Comparison of ENCODE assay signal across 10 cellular contexts in the genomic region with DNA sequence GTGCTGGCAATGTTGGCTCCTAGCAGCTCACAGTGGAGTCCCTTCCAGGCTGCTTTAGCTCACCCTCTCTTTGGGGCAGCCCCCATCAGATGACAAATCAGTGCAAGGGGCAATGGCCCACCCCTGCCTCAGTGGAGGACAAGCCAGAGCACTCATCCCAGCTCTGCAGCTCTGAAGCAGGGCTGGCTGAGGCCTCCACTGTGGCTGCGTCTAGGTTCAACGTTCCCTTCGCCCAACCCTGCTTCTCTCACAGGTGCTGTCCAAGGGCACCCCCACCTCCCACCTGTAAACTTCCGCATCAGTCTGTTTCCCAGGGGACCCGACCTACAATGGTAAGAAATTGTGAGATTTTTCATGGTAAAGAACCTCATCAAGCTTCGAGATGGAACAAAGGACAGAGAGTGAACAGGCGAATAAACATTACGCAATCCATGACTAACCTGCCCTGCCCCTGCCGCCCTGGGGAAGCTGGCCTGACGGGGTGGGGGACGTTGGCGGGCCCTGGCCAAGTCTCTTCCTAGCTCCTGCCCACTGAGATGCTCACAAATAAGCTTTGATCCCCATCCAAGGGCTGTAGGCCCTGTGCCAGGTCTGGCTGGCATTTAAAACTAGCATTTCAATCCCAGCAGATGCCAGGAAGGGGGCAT. TPM values are rescaled to one million over a fixed set of nuclear protein-coding genes. Genes with fewer than 3 reads are reported as not detected.
A peak's percentile ranks its signal among the peaks of the same experiment; 100 is the strongest.
DNase-seq lines count a peak whose midpoint lies in the region; ATAC-seq and TF ChIP-seq lines count a peak whose summit lies in the region.
"Had no signal": no experiment of that assay in that cellular context is flagged by ENCODE, and none has a peak within 500 bp of the region (broad histone marks: within the 10 kb centered on the region; RNA-seq: fewer than 3 reads in every experiment).

No MANE protein-coding gene starts in this region.

- intact Hi-C loops in head of caudate nucleus (cut with DNase I), result no loop called here
- intact Hi-C loops in transverse colon (cut with DNase I; ENCODE audit: low total_unique reads), result no loop called here

- 63% methylated on average over 12 of the region's 12 CpGs; no CpG with 5 or more reads in 1 of the 2 donors for WGBS in transverse colon (ENCODE audit: low coverage in 1 of 2), 2 donors

- ATAC-seq in stimulated activated naive CD8-positive, alpha-beta T cell treated with anti-CD3 and anti-CD28 coated beads, Interleukin-15, Interleukin-2, amounts not matched to agents 100 U/mL and 50 U/mL, for 24 hours, result no peak
- ATAC-seq: T-cell had no signal

- no peaks in the 10 kb centered on the region for H3K27me3 ChIP-seq in transverse colon

- no peak for TF ChIP-seq POLR2A in transverse colon (IDR thresholded peaks at IDR 0.05)

- no peak for TF ChIP-seq CTCF in VCaP (conservative IDR thresholded peaks at IDR 0.05)
- no peak for TF ChIP-seq CTCF in transverse colon (IDR thresholded peaks at IDR 0.05)
- TF ChIP-seq CTCF in coronary artery (IDR thresholded peaks at IDR 0.05), result no peak

- H3K4me3 ChIP-seq in transverse colon, result no peak overlapping the region
- no peak overlapping the region for H3K4me3 ChIP-seq in coronary artery

- peaks cover 0 to 8% (median 2%) of the 10 kb centered on the region in 4 donors for H3K4me1 ChIP-seq in transverse colon

- DNase-seq in NCI-H748 (lab: John Stamatoyannopoulos, UW; ENCODE audit: unreplicated experiment) (peak; percentile 6), NCI-H748 treated with DMSO at 0.1 percent for 48 hours (lab: John Stamatoyannopoulos, UW) (no peak), head of caudate nucleus (peak in 22 of 42 donors; percentile 3 to 73 (median 23)), transverse colon (peak; percentile 48), AML-193 (lab: John Stamatoyannopoulos, UW) (no peak), coronary artery (ENCODE audit: low spot score) (no peak)
- no peak for DNase-seq in stimulated activated naive CD8-positive, alpha-beta T cell treated with anti-CD3 and anti-CD28 coated beads, Interleukin-15, Interleukin-2, amounts not matched to agents 100 U/mL and 50 U/mL, for 24 hours
- DNase-seq: stimulated activated CD8-positive, alpha-beta memory T cell treated with anti-CD3 and anti-CD28 coated beads, Interleukin-4, amount 100 ng/mL, for 48 hours; T-cell had no signal

- TF ChIP-seq EP300 in transverse colon (IDR thresholded peaks at IDR 0.05; ENCODE audit: low read depth), result no peak

- H3K9me3 ChIP-seq in transverse colon, result no peaks in the 10 kb centered on the region

- in situ Hi-C loops in transverse colon (cut with MboI; ENCODE audit: low pct_ligation_motif_present in 1 of 4, low pct_unique_long_range_greater_than_20kb in 1 of 4, low sequenced_read_pairs in 3 of 4), result loop anchor here in 1 of 4 donors (25.0 kb wide), 1 partner anchor 233 kb away; no protein-coding TSS in a partner anchor

- H3K36me3 ChIP-seq in transverse colon, result no peaks in the 10 kb centered on the region

- H3K27ac ChIP-seq in VCaP (peak overlapping the region; percentile 38), transverse colon (no peak overlapping the region), coronary artery (no peak overlapping the region)

RNA-seq across cellular contexts. Expression of a gene that starts 40.5 kb away (rescaled TPM):
- 10 to 100 TPM in 1 of 4 donors, 1 to 10 TPM in 3; 6.4 to 15.3 (median 8.1) TPM for total RNA-seq in transverse colon

RNA-seq across cellular contexts. Expression of a gene that starts 51.5 kb away (rescaled TPM):
- total RNA-seq in transverse colon, result not detected

Comparison
In these comparisons a context has a peak if more than half of its experiments do, and no peak if none do; other contexts are left out.
1. DNase-seq: peak in NCI-H748 (single experiment), head of caudate nucleus (22 of 42) and transverse colon (single experiment); none in NCI-H748 treated with DMSO at 0.1 percent for 48 hours (single experiment), AML-193 (0 of 2), stimulated activated naive CD8-positive, alpha-beta T cell treated with anti-CD3 and anti-CD28 coated beads, Interleukin-15, Interleukin-2, amounts not matched to agents 100 U/mL and 50 U/mL, for 24 hours (single experiment) and coronary artery (single experiment).